1 cellular context compared by ENCODE assay signal in genomic region chr5:10441083-10441991, GRCh38.
TF ChIP-seq lines count a peak whose summit lies in the region.

Gene ROPN1L (plus strand): TSS chr5:10441879. CDS start chr5:10442168, 289 bp downstream.

TF ChIP-seq in HEK293, 187 proteins besides CTCF, POLR2A, EP300 and RAD21 (continued from another document and continues in another):
- TF ChIP-seq, protein P1, sequence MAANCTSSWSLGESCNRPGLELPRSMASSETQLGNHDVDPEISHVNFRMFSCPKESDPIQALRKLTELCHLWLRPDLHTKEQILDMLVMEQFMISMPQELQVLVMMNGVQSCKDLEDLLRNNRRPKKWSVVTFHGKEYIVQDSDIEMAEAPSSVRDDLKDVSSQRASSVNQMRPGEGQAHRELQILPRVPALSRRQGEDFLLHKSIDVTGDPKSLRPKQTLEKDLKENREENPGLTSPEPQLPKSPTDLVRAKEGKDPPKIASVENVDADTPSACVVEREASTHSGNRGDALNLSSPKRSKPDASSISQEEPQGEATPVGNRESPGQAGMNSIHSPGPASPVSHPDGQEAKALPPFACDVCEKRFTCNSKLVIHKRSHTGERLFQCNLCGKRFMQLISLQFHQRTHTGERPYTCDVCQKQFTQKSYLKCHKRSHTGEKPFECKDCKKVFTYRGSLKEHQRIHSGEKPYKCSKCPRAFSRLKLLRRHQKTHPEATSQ (tag by site-specific recombination; IDR thresholded peaks at IDR 0.05), result no peak
- TF ChIP-seq ZNF777 (tag by site-specific recombination; IDR thresholded peaks at IDR 0.05; ENCODE audit: borderline replicate concordance) (no peak), ZNF707 (tag by site-specific recombination; IDR thresholded peaks at IDR 0.05) (no peak), ZNF391 (tag by site-specific recombination; IDR thresholded peaks at IDR 0.05; ENCODE audit: borderline replicate concordance, low read depth) (0 out of 2 replicates have a peak, but pooled peaks have one; percentile 67), HOXC10 (CRISPR knock-in tag; IDR thresholded peaks at IDR 0.05) (no peak), GLIS1 (tag by site-specific recombination; IDR thresholded peaks at IDR 0.05) (peak; percentile 19; the same call in 1 of the 2 replicates), ZNF16 (tag by site-specific recombination; IDR thresholded peaks at IDR 0.05; ENCODE audit: low read depth) (no peak), KLF9 (tag by site-specific recombination; IDR thresholded peaks at IDR 0.05; ENCODE audit: low read depth) (peak; percentile 68), REPIN1 (tag by site-specific recombination; IDR thresholded peaks at IDR 0.05; ENCODE audit: low read depth) (no peak), ZNF76 (tag by site-specific recombination; IDR thresholded peaks at IDR 0.05; ENCODE audit: borderline replicate concordance, low read depth) (no peak), REST (tag by site-specific recombination; IDR thresholded peaks at IDR 0.05) (no peak), GLI4 (tag by site-specific recombination; IDR thresholded peaks at IDR 0.05) (0 out of 2 replicates have a peak, but pooled peaks have one; percentile 23), PRDM10 (tag by site-specific recombination; IDR thresholded peaks at IDR 0.05) (no peak), ZNF112 (tag by site-specific recombination; IDR thresholded peaks at IDR 0.05) (no peak), GLI2 (tag by site-specific recombination; IDR thresholded peaks at IDR 0.05; ENCODE audit: borderline replicate concordance, low read depth) (no peak), AEBP2 (tag by site-specific recombination; IDR thresholded peaks at IDR 0.05; ENCODE audit: borderline replicate concordance) (no peak), BCL11A (tag by site-specific recombination; IDR thresholded peaks at IDR 0.05; ENCODE audit: low read depth) (no peak), ZFP37 (tag by site-specific recombination; IDR thresholded peaks at IDR 0.05) (peak; percentile 76), OSR2 (tag by site-specific recombination; IDR thresholded peaks at IDR 0.05) (no peak), ZNF404 (tag by site-specific recombination; IDR thresholded peaks at IDR 0.05) (no peak), ZNF221 (tag by site-specific recombination; IDR thresholded peaks at IDR 0.05; ENCODE audit: borderline replicate concordance) (no peak), ZNF514 (tag by site-specific recombination; IDR thresholded peaks at IDR 0.05) (no peak), ZBTB49 (tag by site-specific recombination; IDR thresholded peaks at IDR 0.05; ENCODE audit: low read depth) (no peak), ZFP41 (tag by site-specific recombination; IDR thresholded peaks at IDR 0.05; ENCODE audit: borderline replicate concordance) (no peak), ZNF114 (tag by site-specific recombination; IDR thresholded peaks at IDR 0.05) (no peak), KLF1 (tag by site-specific recombination; IDR thresholded peaks at IDR 0.05) (peak; percentile 87), ZNF544 (tag by site-specific recombination; IDR thresholded peaks at IDR 0.05) (no peak), ZNF155 (tag by site-specific recombination; IDR thresholded peaks at IDR 0.05) (no peak), ZNF473 (tag by site-specific recombination; IDR thresholded peaks at IDR 0.05) (no peak), HIC1 (tag by site-specific recombination; IDR thresholded peaks at IDR 0.05) (no peak), ZNF157 (tag by site-specific recombination; IDR thresholded peaks at IDR 0.05) (no peak), ZBTB48 (tag by site-specific recombination; IDR thresholded peaks at IDR 0.05) (no peak), ZNF677 (tag by site-specific recombination; IDR thresholded peaks at IDR 0.05) (no peak), ZXDB (tag by site-specific recombination; IDR thresholded peaks at IDR 0.05) (peak; percentile 91), TRIM28 (IDR thresholded peaks at IDR 0.05; ENCODE audit: borderline replicate concordance, low read length) (peak; percentile 58; the same call in 1 of the 2 replicates), ZSCAN16 (tag by site-specific recombination; IDR thresholded peaks at IDR 0.05) (no peak)
- TF ChIP-seq, protein P2, sequence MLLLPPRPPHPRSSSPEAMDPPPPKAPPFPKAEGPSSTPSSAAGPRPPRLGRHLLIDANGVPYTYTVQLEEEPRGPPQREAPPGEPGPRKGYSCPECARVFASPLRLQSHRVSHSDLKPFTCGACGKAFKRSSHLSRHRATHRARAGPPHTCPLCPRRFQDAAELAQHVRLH (tag by site-specific recombination; IDR thresholded peaks at IDR 0.05), result no peak
- TF ChIP-seq, protein P3, sequence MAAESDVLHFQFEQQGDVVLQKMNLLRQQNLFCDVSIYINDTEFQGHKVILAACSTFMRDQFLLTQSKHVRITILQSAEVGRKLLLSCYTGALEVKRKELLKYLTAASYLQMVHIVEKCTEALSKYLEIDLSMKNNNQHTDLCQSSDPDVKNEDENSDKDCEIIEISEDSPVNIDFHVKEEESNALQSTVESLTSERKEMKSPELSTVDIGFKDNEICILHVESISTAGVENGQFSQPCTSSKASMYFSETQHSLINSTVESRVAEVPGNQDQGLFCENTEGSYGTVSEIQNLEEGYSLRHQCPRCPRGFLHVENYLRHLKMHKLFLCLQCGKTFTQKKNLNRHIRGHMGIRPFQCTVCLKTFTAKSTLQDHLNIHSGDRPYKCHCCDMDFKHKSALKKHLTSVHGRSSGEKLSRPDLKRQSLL (tag by site-specific recombination; IDR thresholded peaks at IDR 0.05), result peak; percentile 99
- TF ChIP-seq, protein P4, sequence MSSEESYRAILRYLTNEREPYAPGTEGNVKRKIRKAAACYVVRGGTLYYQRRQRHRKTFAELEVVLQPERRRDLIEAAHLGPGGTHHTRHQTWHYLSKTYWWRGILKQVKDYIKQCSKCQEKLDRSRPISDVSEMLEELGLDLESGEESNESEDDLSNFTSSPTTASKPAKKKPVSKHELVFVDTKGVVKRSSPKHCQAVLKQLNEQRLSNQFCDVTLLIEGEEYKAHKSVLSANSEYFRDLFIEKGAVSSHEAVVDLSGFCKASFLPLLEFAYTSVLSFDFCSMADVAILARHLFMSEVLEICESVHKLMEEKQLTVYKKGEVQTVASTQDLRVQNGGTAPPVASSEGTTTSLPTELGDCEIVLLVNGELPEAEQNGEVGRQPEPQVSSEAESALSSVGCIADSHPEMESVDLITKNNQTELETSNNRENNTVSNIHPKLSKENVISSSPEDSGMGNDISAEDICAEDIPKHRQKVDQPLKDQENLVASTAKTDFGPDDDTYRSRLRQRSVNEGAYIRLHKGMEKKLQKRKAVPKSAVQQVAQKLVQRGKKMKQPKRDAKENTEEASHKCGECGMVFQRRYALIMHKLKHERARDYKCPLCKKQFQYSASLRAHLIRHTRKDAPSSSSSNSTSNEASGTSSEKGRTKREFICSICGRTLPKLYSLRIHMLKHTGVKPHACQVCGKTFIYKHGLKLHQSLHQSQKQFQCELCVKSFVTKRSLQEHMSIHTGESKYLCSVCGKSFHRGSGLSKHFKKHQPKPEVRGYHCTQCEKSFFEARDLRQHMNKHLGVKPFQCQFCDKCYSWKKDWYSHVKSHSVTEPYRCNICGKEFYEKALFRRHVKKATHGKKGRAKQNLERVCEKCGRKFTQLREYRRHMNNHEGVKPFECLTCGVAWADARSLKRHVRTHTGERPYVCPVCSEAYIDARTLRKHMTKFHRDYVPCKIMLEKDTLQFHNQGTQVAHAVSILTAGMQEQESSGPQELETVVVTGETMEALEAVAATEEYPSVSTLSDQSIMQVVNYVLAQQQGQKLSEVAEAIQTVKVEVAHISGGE (tag by site-specific recombination; conservative IDR thresholded peaks at IDR 0.05; ENCODE audit: low read depth), result 0 out of 2 replicates have a peak, but pooled peaks have one; percentile 32
